Comparison of ENCODE assay signal across 1 cellular context in the genomic region with DNA sequence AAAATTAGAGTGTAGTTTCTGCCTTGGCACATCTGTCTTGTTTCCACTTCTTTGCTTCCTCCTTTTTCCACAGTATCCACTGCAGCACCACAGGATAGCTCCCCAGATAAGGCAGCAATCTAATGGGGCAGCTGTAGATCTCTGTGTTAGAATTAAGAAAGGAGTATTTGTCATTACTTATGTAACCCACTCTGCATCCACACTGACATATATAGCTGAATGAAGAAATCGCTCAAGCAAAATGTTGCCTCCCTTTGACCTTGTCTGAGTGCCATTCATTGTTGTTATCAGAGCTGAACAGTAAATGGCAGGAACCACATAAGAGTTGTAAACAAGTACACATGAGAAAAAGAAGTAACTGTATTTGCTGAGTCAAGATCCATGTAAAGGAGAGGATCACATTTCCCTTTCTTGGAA.
TF ChIP-seq lines count a peak whose summit lies in the region.

No MANE protein-coding gene starts in this region.

TF ChIP-seq in K562, 482 proteins besides CTCF, POLR2A, EP300 and RAD21 (continued from another document and continues in another):
- TF ChIP-seq, protein P1, sequence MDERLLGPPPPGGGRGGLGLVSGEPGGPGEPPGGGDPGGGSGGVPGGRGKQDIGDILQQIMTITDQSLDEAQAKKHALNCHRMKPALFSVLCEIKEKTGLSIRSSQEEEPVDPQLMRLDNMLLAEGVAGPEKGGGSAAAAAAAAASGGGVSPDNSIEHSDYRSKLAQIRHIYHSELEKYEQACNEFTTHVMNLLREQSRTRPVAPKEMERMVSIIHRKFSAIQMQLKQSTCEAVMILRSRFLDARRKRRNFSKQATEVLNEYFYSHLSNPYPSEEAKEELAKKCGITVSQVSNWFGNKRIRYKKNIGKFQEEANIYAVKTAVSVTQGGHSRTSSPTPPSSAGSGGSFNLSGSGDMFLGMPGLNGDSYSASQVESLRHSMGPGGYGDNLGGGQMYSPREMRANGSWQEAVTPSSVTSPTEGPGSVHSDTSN (CRISPR knock-in tag; IDR thresholded peaks at IDR 0.05; ENCODE audit: low read depth), result no peak
- TF ChIP-seq, protein P1 (tag; conservative IDR thresholded peaks at IDR 0.05; ENCODE audit: low read depth), result peak; percentile 84
- TF ChIP-seq, protein P2, sequence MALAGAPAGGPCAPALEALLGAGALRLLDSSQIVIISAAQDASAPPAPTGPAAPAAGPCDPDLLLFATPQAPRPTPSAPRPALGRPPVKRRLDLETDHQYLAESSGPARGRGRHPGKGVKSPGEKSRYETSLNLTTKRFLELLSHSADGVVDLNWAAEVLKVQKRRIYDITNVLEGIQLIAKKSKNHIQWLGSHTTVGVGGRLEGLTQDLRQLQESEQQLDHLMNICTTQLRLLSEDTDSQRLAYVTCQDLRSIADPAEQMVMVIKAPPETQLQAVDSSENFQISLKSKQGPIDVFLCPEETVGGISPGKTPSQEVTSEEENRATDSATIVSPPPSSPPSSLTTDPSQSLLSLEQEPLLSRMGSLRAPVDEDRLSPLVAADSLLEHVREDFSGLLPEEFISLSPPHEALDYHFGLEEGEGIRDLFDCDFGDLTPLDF (CRISPR knock-in tag; IDR thresholded peaks at IDR 0.05), result no peak
- TF ChIP-seq, protein P3, sequence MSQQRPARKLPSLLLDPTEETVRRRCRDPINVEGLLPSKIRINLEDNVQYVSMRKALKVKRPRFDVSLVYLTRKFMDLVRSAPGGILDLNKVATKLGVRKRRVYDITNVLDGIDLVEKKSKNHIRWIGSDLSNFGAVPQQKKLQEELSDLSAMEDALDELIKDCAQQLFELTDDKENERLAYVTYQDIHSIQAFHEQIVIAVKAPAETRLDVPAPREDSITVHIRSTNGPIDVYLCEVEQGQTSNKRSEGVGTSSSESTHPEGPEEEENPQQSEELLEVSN (IDR thresholded peaks at IDR 0.05; ENCODE audit: borderline replicate concordance in 1 of 2, extremely low read depth in 1 of 2, insufficient read depth in 1 of 2, insufficient read length in 1 of 2, low read depth in 1 of 2, low read length in 1 of 2, poor library complexity in 1 of 2, severe bottlenecking in 1 of 2), result no peak
- TF ChIP-seq GABPB2 (CRISPR knock-in tag; conservative IDR thresholded peaks at IDR 0.05) (no peak), ARID2 (IDR thresholded peaks at IDR 0.05) (no peak), ASH1L (IDR thresholded peaks at IDR 0.05; ENCODE audit: borderline replicate concordance, low read depth, partially characterized antibody) (no peak), ZBTB7A (IDR thresholded peaks at IDR 0.05; ENCODE audit: borderline replicate concordance, control insufficient read depth, low read depth, low read length) (no peak), XRCC4 (IDR thresholded peaks at IDR 0.05; ENCODE audit: extremely low read depth, insufficient read depth, insufficient read length) (no peak), SPI1 (IDR thresholded peaks at IDR 0.05; ENCODE audit: borderline replicate concordance, low read depth, low read length) (no peak), MTA1 (IDR thresholded peaks at IDR 0.05; ENCODE audit: borderline replicate concordance) (peak; percentile 73), KAT2B (IDR thresholded peaks at IDR 0.05; ENCODE audit: low read depth, low read length) (no peak), KHSRP (IDR thresholded peaks at IDR 0.05) (no peak), ETS2 (tag; IDR thresholded peaks at IDR 0.05; ENCODE audit: borderline replicate concordance, poor library complexity, severe bottlenecking) (no peak), BRF2 (IDR thresholded peaks at IDR 0.05; ENCODE audit: borderline replicate concordance, insufficient read depth, insufficient read length) (no peak), HDAC2 (IDR thresholded peaks at IDR 0.05) (peak; percentile 58; the same call in 1 of the 2 replicates), ESRRA (IDR thresholded peaks at IDR 0.05; ENCODE audit: borderline replicate concordance, low read depth) (peak; percentile 92), TBP (optimal IDR thresholded peaks at IDR 0.05; ENCODE audit: low read depth, low read length) (no peak), ZNF23 (CRISPR knock-in tag; IDR thresholded peaks at IDR 0.05) (no peak), FOXM1 (IDR thresholded peaks at IDR 0.05; ENCODE audit: low read depth) (peak; percentile 74), FOXM1 (CRISPR knock-in tag; IDR thresholded peaks at IDR 0.05; ENCODE audit: low read depth) (no peak), FOXJ3 (CRISPR knock-in tag; IDR thresholded peaks at IDR 0.05) (no peak), MYC (IDR thresholded peaks at IDR 0.05; ENCODE audit: low read depth, low read length) (peak; percentile 40; the same call in 1 of the 2 replicates), MYC (CRISPR knock-in tag; IDR thresholded peaks at IDR 0.05; ENCODE audit: borderline replicate concordance, low read depth) (no peak), BMI1 (IDR thresholded peaks at IDR 0.05; ENCODE audit: low read length) (no peak), ARID3A (IDR thresholded peaks at IDR 0.05; ENCODE audit: borderline replicate concordance, low read depth, low read length) (peak; percentile 86), PTBP1 (IDR thresholded peaks at IDR 0.05; ENCODE audit: low read depth, low read length) (no peak), STAT5A (IDR thresholded peaks at IDR 0.05; ENCODE audit: borderline replicate concordance, low read length) (peak; percentile 72; the same call in 1 of the 2 replicates), ZNF212 (CRISPR knock-in tag; IDR thresholded peaks at IDR 0.05) (no peak), RERE (CRISPR knock-in tag; IDR thresholded peaks at IDR 0.05; ENCODE audit: borderline replicate concordance) (no peak), STAT6 (CRISPR knock-in tag; IDR thresholded peaks at IDR 0.05) (no peak), ZNF696 (CRISPR knock-in tag; conservative IDR thresholded peaks at IDR 0.05) (no peak), RNF219 (CRISPR knock-in tag; IDR thresholded peaks at IDR 0.05) (no peak)
- TF ChIP-seq, protein P4, sequence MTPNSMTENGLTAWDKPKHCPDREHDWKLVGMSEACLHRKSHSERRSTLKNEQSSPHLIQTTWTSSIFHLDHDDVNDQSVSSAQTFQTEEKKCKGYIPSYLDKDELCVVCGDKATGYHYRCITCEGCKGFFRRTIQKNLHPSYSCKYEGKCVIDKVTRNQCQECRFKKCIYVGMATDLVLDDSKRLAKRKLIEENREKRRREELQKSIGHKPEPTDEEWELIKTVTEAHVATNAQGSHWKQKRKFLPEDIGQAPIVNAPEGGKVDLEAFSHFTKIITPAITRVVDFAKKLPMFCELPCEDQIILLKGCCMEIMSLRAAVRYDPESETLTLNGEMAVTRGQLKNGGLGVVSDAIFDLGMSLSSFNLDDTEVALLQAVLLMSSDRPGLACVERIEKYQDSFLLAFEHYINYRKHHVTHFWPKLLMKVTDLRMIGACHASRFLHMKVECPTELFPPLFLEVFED (CRISPR knock-in tag; conservative IDR thresholded peaks at IDR 0.05), result no peak
- TF ChIP-seq, protein P5, sequence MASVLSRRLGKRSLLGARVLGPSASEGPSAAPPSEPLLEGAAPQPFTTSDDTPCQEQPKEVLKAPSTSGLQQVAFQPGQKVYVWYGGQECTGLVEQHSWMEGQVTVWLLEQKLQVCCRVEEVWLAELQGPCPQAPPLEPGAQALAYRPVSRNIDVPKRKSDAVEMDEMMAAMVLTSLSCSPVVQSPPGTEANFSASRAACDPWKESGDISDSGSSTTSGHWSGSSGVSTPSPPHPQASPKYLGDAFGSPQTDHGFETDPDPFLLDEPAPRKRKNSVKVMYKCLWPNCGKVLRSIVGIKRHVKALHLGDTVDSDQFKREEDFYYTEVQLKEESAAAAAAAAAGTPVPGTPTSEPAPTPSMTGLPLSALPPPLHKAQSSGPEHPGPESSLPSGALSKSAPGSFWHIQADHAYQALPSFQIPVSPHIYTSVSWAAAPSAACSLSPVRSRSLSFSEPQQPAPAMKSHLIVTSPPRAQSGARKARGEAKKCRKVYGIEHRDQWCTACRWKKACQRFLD (CRISPR knock-in tag; IDR thresholded peaks at IDR 0.05), result 0 out of 2 replicates have a peak, but pooled peaks have one; percentile 44
